ENCODE assay signal across 12 cellular contexts in the genomic region with DNA sequence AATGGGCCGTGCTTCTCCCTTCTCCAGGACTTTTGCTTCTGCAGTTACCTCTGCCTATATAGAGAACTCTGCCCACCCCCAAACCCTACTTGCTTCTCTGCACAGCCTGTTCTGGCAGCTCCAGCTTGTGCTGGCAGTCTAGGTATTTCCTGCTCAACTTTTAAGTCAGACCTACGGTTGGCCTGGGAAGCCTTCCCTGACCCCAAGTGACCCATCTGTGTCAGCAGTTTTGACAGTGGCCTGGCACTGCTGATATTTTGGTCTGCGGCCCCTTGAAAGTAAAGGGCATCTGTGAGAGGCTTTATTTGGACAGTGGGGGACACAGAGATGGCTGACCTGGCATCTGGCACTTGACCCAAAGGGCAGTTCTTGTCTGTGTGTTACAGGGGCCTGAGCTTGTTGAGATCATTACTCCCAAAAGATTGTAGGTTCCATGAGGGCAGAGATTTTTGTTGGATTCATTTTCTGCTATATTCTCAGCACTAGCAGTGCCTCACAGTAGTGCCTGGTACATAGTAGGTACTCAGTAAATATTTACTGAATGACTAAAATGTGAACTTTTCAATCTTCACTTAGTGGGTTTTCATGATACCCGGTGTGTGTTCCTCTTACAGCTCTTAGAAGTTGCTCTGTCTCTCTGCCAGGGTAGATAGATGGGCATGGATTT. TPM values are rescaled to one million over a fixed set of nuclear protein-coding genes. Genes with fewer than 3 reads are reported as not detected.
A peak's percentile ranks its signal among the peaks of the same experiment; 100 is the strongest.
DNase-seq lines count a peak whose midpoint lies in the region; ATAC-seq and TF ChIP-seq lines count a peak whose summit lies in the region.
"Had no signal": no experiment of that assay in that cellular context is flagged by ENCODE, and none has a peak within 500 bp of the region (broad histone marks: within the 10 kb centered on the region; RNA-seq: fewer than 3 reads in every experiment).

No MANE protein-coding gene starts in this region.

- no peak for TF ChIP-seq CTCF in C4-2B (conservative IDR thresholded peaks at IDR 0.05)

- H3K23ac ChIP-seq in trophoblast cell (ENCODE audit: low read length): no peak overlapping the region

- peak overlapping the region; percentile 62 for H3K14ac ChIP-seq in trophoblast cell (ENCODE audit: low read length)

- no peak overlapping the region for H2AK5ac ChIP-seq in trophoblast cell (ENCODE audit: low read length)

- H3K18ac ChIP-seq in trophoblast cell (ENCODE audit: low read length): peak overlapping the region; percentile 9

- H3K79me1 ChIP-seq in trophoblast cell (ENCODE audit: low read length): peaks cover 34% of the 10 kb centered on the region

- H4K12ac ChIP-seq in trophoblast cell (ENCODE audit: low read depth, low read length): no peak overlapping the region

- H3K27ac ChIP-seq in C4-2B: peak overlapping the region; percentile 82
- H3K27ac ChIP-seq in trophoblast cell (ENCODE audit: low read depth, low read length): peak overlapping the region; percentile 93

- no peak overlapping the region for H3K9ac ChIP-seq in trophoblast cell (ENCODE audit: low read length)

- H3K36me3 ChIP-seq in trophoblast cell (ENCODE audit: control insufficient read depth in 1 of 2, insufficient read depth in 2 of 2, low read length in 2 of 2): peaks cover 2 to 4% of the 10 kb centered on the region in 2 experiments

- H2BK12ac ChIP-seq in trophoblast cell (ENCODE audit: low read length): no peak overlapping the region

- DNase-seq in Right ventricle myocardium superior (peak; percentile 71), trophoblast cell (peak in 1 of 2 donors; percentile 34), NCI-H1105 treated with DMSO at 0.1 percent for 48 hours (lab: John Stamatoyannopoulos, UW) (no peak), NCI-H2227 (lab: John Stamatoyannopoulos, UW; ENCODE audit: unreplicated experiment) (no peak), DMS 273 treated with DMSO at 0.1 percent for 48 hours (lab: John Stamatoyannopoulos, UW) (no peak)
- DNase-seq: CD4-positive, alpha-beta T cell; cortex of kidney; KG1; left colon had no signal

- no peaks in the 10 kb centered on the region for H3K27me3 ChIP-seq in trophoblast cell (ENCODE audit: insufficient read depth, low read length)

- H2AFZ ChIP-seq in trophoblast cell (ENCODE audit: insufficient read depth, low read length, poor library complexity): no peak overlapping the region

- intact Hi-C loops in Right ventricle myocardium superior (cut with DNase I): no loop called here

- no peak overlapping the region for H3K4ac ChIP-seq in trophoblast cell (ENCODE audit: low read depth, low read length)

- H3K9me3 ChIP-seq in trophoblast cell (ENCODE audit: insufficient read depth, low read depth, low read length): no peaks in the 10 kb centered on the region

- WGBS in trophoblast cell (ENCODE audit: extremely low coverage, insufficient coverage, insufficient read length): no CpG with 5 or more reads among the region's 4 CpGs

- peak overlapping the region; percentile 57 for H2BK120ac ChIP-seq in trophoblast cell (ENCODE audit: insufficient read depth, low read length, poor library complexity)

- H2BK5ac ChIP-seq in trophoblast cell (ENCODE audit: low read depth, low read length, poor library complexity): peak overlapping the region; percentile 58

- H4K8ac ChIP-seq in trophoblast cell (ENCODE audit: low read depth, low read length): no peak overlapping the region

- H3K4me1 ChIP-seq in trophoblast cell (ENCODE audit: control insufficient read depth in 1 of 2, insufficient read depth in 2 of 2, low read length in 2 of 2): peaks cover 34 to 56% of the 10 kb centered on the region in 2 experiments

- H3K4me2 ChIP-seq in trophoblast cell (ENCODE audit: low read length): peak overlapping the region; percentile 53

- ATAC-seq in SK-N-SH treated with all-trans-retinoic acid at 6 μM for 48 hours: peak; percentile 59
- ATAC-seq in Right ventricle myocardium superior (ENCODE audit: poor library complexity): peak; percentile 81
- ATAC-seq in GM21526 (IDR thresholded peaks at IDR 0.05; ENCODE audit: low FRiP score, unreplicated experiment): no peak

- peaks cover 12% of the 10 kb centered on the region for H3K79me2 ChIP-seq in trophoblast cell (ENCODE audit: control insufficient read depth, insufficient read depth, low read length, poor library complexity)

- H4K91ac ChIP-seq in trophoblast cell (ENCODE audit: low read depth, low read length): peak overlapping the region; percentile 49

- no peak overlapping the region for H3K4me3 ChIP-seq in trophoblast cell (ENCODE audit: low read depth, low read length)

TF ChIP-seq in SK-N-SH treated with all-trans-retinoic acid at 6 μM for 48 hours, 23 proteins besides CTCF, POLR2A, EP300 and RAD21:
- TF ChIP-seq, protein P1, sequence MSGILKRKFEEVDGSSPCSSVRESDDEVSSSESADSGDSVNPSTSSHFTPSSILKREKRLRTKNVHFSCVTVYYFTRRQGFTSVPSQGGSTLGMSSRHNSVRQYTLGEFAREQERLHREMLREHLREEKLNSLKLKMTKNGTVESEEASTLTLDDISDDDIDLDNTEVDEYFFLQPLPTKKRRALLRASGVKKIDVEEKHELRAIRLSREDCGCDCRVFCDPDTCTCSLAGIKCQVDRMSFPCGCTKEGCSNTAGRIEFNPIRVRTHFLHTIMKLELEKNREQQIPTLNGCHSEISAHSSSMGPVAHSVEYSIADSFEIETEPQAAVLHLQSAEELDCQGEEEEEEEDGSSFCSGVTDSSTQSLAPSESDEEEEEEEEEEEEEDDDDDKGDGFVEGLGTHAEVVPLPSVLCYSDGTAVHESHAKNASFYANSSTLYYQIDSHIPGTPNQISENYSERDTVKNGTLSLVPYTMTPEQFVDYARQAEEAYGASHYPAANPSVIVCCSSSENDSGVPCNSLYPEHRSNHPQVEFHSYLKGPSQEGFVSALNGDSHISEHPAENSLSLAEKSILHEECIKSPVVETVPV (CRISPR knock-in tag; IDR thresholded peaks at IDR 0.05): no peak
- TF ChIP-seq ISL1 (CRISPR knock-in tag; IDR thresholded peaks at IDR 0.05): no peak
- TF ChIP-seq BACH2 (CRISPR knock-in tag; IDR thresholded peaks at IDR 0.05; ENCODE audit: borderline replicate concordance): no peak
- TF ChIP-seq, protein P2, sequence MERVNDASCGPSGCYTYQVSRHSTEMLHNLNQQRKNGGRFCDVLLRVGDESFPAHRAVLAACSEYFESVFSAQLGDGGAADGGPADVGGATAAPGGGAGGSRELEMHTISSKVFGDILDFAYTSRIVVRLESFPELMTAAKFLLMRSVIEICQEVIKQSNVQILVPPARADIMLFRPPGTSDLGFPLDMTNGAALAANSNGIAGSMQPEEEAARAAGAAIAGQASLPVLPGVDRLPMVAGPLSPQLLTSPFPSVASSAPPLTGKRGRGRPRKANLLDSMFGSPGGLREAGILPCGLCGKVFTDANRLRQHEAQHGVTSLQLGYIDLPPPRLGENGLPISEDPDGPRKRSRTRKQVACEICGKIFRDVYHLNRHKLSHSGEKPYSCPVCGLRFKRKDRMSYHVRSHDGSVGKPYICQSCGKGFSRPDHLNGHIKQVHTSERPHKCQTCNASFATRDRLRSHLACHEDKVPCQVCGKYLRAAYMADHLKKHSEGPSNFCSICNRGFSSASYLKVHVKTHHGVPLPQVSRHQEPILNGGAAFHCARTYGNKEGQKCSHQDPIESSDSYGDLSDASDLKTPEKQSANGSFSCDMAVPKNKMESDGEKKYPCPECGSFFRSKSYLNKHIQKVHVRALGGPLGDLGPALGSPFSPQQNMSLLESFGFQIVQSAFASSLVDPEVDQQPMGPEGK (CRISPR knock-in tag; IDR thresholded peaks at IDR 0.05; ENCODE audit: borderline replicate concordance): no peak
- TF ChIP-seq ZFP3 (CRISPR knock-in tag; IDR thresholded peaks at IDR 0.05): no peak
- TF ChIP-seq ZNF565 (CRISPR knock-in tag; conservative IDR thresholded peaks at IDR 0.05; ENCODE audit: low read depth): no peak
- TF ChIP-seq SNAI2 (CRISPR knock-in tag; IDR thresholded peaks at IDR 0.05): no peak
- TF ChIP-seq, protein P3, sequence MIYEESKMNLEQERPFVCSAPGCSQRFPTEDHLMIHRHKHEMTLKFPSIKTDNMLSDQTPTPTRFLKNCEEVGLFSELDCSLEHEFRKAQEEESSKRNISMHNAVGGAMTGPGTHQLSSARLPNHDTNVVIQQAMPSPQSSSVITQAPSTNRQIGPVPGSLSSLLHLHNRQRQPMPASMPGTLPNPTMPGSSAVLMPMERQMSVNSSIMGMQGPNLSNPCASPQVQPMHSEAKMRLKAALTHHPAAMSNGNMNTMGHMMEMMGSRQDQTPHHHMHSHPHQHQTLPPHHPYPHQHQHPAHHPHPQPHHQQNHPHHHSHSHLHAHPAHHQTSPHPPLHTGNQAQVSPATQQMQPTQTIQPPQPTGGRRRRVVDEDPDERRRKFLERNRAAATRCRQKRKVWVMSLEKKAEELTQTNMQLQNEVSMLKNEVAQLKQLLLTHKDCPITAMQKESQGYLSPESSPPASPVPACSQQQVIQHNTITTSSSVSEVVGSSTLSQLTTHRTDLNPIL (CRISPR knock-in tag; IDR thresholded peaks at IDR 0.05; ENCODE audit: low read depth): no peak
- TF ChIP-seq, protein P4, sequence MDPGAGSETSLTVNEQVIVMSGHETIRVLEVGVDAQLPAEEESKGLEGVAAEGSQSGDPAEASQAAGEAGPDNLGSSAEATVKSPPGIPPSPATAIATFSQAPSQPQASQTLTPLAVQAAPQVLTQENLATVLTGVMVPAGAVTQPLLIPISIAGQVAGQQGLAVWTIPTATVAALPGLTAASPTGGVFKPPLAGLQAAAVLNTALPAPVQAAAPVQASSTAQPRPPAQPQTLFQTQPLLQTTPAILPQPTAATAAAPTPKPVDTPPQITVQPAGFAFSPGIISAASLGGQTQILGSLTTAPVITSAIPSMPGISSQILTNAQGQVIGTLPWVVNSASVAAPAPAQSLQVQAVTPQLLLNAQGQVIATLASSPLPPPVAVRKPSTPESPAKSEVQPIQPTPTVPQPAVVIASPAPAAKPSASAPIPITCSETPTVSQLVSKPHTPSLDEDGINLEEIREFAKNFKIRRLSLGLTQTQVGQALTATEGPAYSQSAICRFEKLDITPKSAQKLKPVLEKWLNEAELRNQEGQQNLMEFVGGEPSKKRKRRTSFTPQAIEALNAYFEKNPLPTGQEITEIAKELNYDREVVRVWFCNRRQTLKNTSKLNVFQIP (CRISPR knock-in tag; IDR thresholded peaks at IDR 0.05; ENCODE audit: borderline replicate concordance, low read depth): no peak

RNA-seq across cellular contexts. Expression of a gene that starts 55.2 kb away (rescaled TPM):
- total RNA-seq in Right ventricle myocardium superior: 273 TPM
- 43.4 and 43.5 TPM in 2 replicates for polyA plus RNA-seq in trophoblast cell (2013)
